ENCODE assay signal across 25 cellular contexts in the genomic region with DNA sequence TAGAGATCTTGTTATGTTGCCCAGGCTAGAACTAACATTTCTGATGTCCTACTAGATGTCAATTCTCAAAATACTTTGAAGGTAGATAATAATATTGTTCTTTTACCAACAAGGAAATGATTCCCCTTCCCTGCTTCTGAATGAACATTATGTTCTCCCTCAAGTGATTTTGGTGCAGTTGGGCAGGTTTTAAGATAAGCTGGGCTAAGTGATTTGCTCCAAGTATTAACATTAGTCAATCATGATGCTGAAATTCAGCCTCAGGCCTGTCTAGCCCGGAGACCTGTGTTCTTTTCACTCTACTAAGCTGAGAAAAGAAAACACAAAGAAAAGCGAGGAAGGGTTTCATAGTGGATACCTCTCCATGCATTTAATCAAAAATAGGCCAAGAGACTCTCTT. TPM values are rescaled to one million over a fixed set of nuclear protein-coding genes. Genes with fewer than 3 reads are reported as not detected.
DNase-seq lines count a peak whose midpoint lies in the region; ATAC-seq, FAIRE-seq and TF ChIP-seq lines count a peak whose summit lies in the region.
"Had no signal": no experiment of that assay in that cellular context is flagged by ENCODE, and none has a peak within 500 bp of the region (broad histone marks: within the 10 kb centered on the region; RNA-seq: fewer than 3 reads in every experiment).

No MANE protein-coding gene starts in this region.

- no peaks in the 10 kb centered on the region for H3K36me3 ChIP-seq in heart right ventricle
- H3K36me3 ChIP-seq in endothelial cell of umbilical vein (ENCODE audit: control insufficient read depth in 2 of 2, extremely low read depth in 1 of 2, insufficient read depth in 2 of 2, low read length in 2 of 2): no peaks in the 10 kb centered on the region
- H3K36me3 ChIP-seq in mesodermal cell (ENCODE audit: control insufficient read depth, insufficient read depth, low read length): no peaks in the 10 kb centered on the region
- H3K36me3 ChIP-seq in upper lobe of right lung: no peaks in the 10 kb centered on the region

- intact Hi-C loops in heart right ventricle (cut with DNase I) (loop anchor here in 3 of 10 donors (5.0 kb wide), 2 partner anchors 40 to 45 kb away; a partner anchor contains a TSS), Right ventricle myocardium inferior (cut with DNase I) (loop anchor here (5.0 kb wide), 1 partner anchor 40 kb away; a partner anchor contains a TSS), endothelial cell of umbilical vein (cut with micrococcal nuclease) (loop anchor here (2.0 to 5.0 kb wide), 4 partner anchors 55 to 210 kb away; a partner anchor contains a TSS), upper lobe of right lung (cut with DNase I) (no loop called here)

- dilution Hi-C loops in endothelial cell of umbilical vein (cut with MboI; ENCODE audit: extremely low pct_ligation_motif_present, low sequenced_read_pairs): no loop called here

- H4K20me1 ChIP-seq in endothelial cell of umbilical vein (replicated peaks; ENCODE audit: control insufficient read depth, extremely low read depth, insufficient read depth, low read length): no peaks in the 10 kb centered on the region

- no peak overlapping the region for H3K4me2 ChIP-seq in endothelial cell of umbilical vein (ENCODE audit: insufficient read depth, low read length)
- H3K4me2 ChIP-seq: SK-N-SH had no signal

- no peak overlapping the region for H2AFZ ChIP-seq in endothelial cell of umbilical vein (ENCODE audit: low read depth, low read length)

- no peak for FAIRE-seq in endothelial cell of umbilical vein (lab: Jason Lieb, UNC)
- FAIRE-seq: GM18507, RCC 7860 had no signal

- in situ Hi-C loops in KBM-7 (cut with MboI; ENCODE audit: low pct_unique_long_range_greater_than_20kb, low sequenced_read_pairs): no loop called here

- BruUV-seq in endothelial cell of umbilical vein (replicated peaks; lab: Mats Ljungman, UMichigan): TSS peak; percentile 39

- H3K4me1 ChIP-seq in heart right ventricle (peaks cover 12 to 66% (median 51%) of the 10 kb centered on the region in 9 donors), endothelial cell of umbilical vein (ENCODE audit: control insufficient read depth, extremely low read depth, insufficient read depth, low read length) (peaks cover 44% of the 10 kb centered on the region), mesodermal cell (ENCODE audit: control insufficient read depth, insufficient read depth, low read length, poor library complexity, severe bottlenecking) (peaks cover 11% of the 10 kb centered on the region), upper lobe of right lung (peaks cover 31% of the 10 kb centered on the region)

- no peak for TF ChIP-seq CTCF in heart right ventricle (IDR thresholded peaks at IDR 0.05)
- no peak for TF ChIP-seq CTCF in endothelial cell of umbilical vein (IDR thresholded peaks at IDR 0.05; ENCODE audit: extremely low read depth in 1 of 2, insufficient read depth in 1 of 2, low read depth in 1 of 2, low read length in 2 of 2)
- TF ChIP-seq CTCF in upper lobe of right lung (IDR thresholded peaks at IDR 0.05): no peak
- no peak for TF ChIP-seq CTCF in GM10266 (IDR thresholded peaks at IDR 0.05; ENCODE audit: control insufficient read depth, insufficient read depth, low read depth, missing control alignments)

- no peak overlapping the region for H3K9ac ChIP-seq in endothelial cell of umbilical vein (replicated peaks; ENCODE audit: extremely low read depth, insufficient read depth, low read length)
- H3K9ac ChIP-seq: SK-N-SH had no signal

- CTCF ChIA-PET in endothelial cell of umbilical vein (lab: Charles Lee): no interaction called here

- H3K27me3 ChIP-seq in heart right ventricle (no peaks in the 10 kb centered on the region), endothelial cell of umbilical vein (ENCODE audit: control insufficient read depth in 2 of 2, insufficient read depth in 2 of 2, low read length in 2 of 2) (no peaks in the 10 kb centered on the region), upper lobe of right lung (no peaks in the 10 kb centered on the region)

- H3K9me3 ChIP-seq in heart right ventricle (peaks cover 0 to 5% (median 0%) of the 10 kb centered on the region in 11 donors), endothelial cell of umbilical vein (replicated peaks; ENCODE audit: control insufficient read depth, insufficient read depth, low read length) (no peaks in the 10 kb centered on the region), mesodermal cell (ENCODE audit: control insufficient read depth, low read length) (peaks cover 6% of the 10 kb centered on the region), upper lobe of right lung (no peaks in the 10 kb centered on the region)
- H3K9me3 ChIP-seq: SK-N-SH had no signal

- no peaks in the 10 kb centered on the region for H3K9me1 ChIP-seq in endothelial cell of umbilical vein (replicated peaks; ENCODE audit: control insufficient read depth, extremely low read depth, insufficient read depth, low read length)

- H3K27ac ChIP-seq in heart right ventricle (peak overlapping the region in 9 of 10 donors; percentile 21 to 88 (median 78)), endothelial cell of umbilical vein (ENCODE audit: insufficient read depth, low read depth, low read length) (peak overlapping the region; percentile 74), mesodermal cell (ENCODE audit: low read depth, low read length, severe bottlenecking) (peak overlapping the region; percentile 13), upper lobe of right lung (peak overlapping the region; percentile 74)

- H3K79me2 ChIP-seq in endothelial cell of umbilical vein (ENCODE audit: control insufficient read depth, insufficient read depth, low read length): no peaks in the 10 kb centered on the region

- WGBS in heart right ventricle, 2 donors: 69 to 97% methylated on average over 2 of the region's 2 CpGs
- 20% methylated on average over 1 of the region's 2 CpGs; no CpG with 5 or more reads in 1 of the 2 experiments for WGBS in mesodermal cell (ENCODE audit: insufficient coverage in 2 of 2), 2 experiments

- no peak for DNase-seq in heart right ventricle
- DNase-seq in Right ventricle myocardium inferior (ENCODE audit: missing footprints): no peak
- no peak for DNase-seq in endothelial cell of umbilical vein (ENCODE audit: low read depth, low spot score)
- no peak for DNase-seq in upper lobe of right lung
- DNase-seq in GM10266 (ENCODE audit: extremely low spot score): no peak
- DNase-seq in GF-D8 (lab: John Stamatoyannopoulos, UW): no peak
- DNase-seq in KBM-7: no peak
- DNase-seq: 8988T; AML-193; C1 segment of cervical spinal cord; CD8-positive, alpha-beta T cell; DND-41; H7; HFFc6; Kasumi-1; NCI-H1694; NCI-H2081; NCI-H2171 treated with DMSO at 0.1 percent for 48 hours; NCI-H446; NCI-H526; SHP77; SK-N-SH had no signal

- H3K4me3 ChIP-seq in heart right ventricle (no peak overlapping the region), endothelial cell of umbilical vein (replicated peaks in 1 of 3; ENCODE audit: insufficient read depth in 1 of 3, low read depth in 1 of 3, low read length in 3 of 3) (no peak overlapping the region), mesodermal cell (ENCODE audit: extremely low read depth, insufficient read depth, low read length, poor library complexity, severe bottlenecking) (no peak overlapping the region), upper lobe of right lung (no peak overlapping the region)

- no peak for TF ChIP-seq POLR2A in endothelial cell of umbilical vein (IDR thresholded peaks at IDR 0.05; ENCODE audit: low read depth, low read length)

- no peak for ATAC-seq in heart right ventricle
- no peak for ATAC-seq in Right ventricle myocardium inferior
- ATAC-seq in upper lobe of right lung: peak; percentile 57
- ATAC-seq: CD8-positive, alpha-beta T cell had no signal

- POLR2A ChIA-PET in endothelial cell of umbilical vein (lab: Charles Lee): no interaction called here

TF ChIP-seq in endothelial cell of umbilical vein, 7 proteins besides CTCF, POLR2A, EP300 and RAD21:
- TF ChIP-seq, protein P1, sequence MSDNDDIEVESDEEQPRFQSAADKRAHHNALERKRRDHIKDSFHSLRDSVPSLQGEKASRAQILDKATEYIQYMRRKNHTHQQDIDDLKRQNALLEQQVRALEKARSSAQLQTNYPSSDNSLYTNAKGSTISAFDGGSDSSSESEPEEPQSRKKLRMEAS (IDR thresholded peaks at IDR 0.05; ENCODE audit: insufficient read depth, insufficient read length): no peak
- TF ChIP-seq MYC (IDR thresholded peaks at IDR 0.05; ENCODE audit: low read depth, low read length) (no peak), POLR2AphosphoS5 (IDR thresholded peaks at IDR 0.05; ENCODE audit: insufficient read depth, low read depth, low read length) (no peak), EZH2 (IDR thresholded peaks at IDR 0.05; ENCODE audit: borderline replicate concordance, low read depth, low read length, severe bottlenecking) (no peak), FOS (IDR thresholded peaks at IDR 0.05; ENCODE audit: borderline replicate concordance, insufficient read depth, low read length) (no peak), JUN (IDR thresholded peaks at IDR 0.05; ENCODE audit: borderline replicate concordance, insufficient read depth, insufficient read length, low read depth) (no peak), GATA2 (IDR thresholded peaks at IDR 0.05; ENCODE audit: insufficient read depth, insufficient read length, low read depth, low read length) (no peak)

RNA-seq across cellular contexts. Expression of a gene that starts 38.5 kb away (rescaled TPM):
- total RNA-seq in heart right ventricle (100 to 1,000 TPM; 366 to 643 (median 507) TPM), Right ventricle myocardium inferior (439 TPM), endothelial cell of umbilical vein (320 and 328 TPM in 2 replicates), upper lobe of right lung (813 TPM)
- polyA plus RNA-seq in heart right ventricle (100 to 1,000 TPM in 1 of 2 donors, 10 to 100 TPM in 1; 91.1 to 142 TPM), endothelial cell of umbilical vein (49.1 and 63.3 TPM in 2 replicates)
- 38.1 and 40.3 TPM in 2 replicates for polyA plus RNA-seq in endothelial cell of umbilical vein (2011; cell fraction: cytosol; rRNA removed)
- 600 and 687 TPM in 2 replicates for polyA plus RNA-seq in endothelial cell of umbilical vein (2011; cell fraction: nucleus; rRNA removed)
- polyA plus RNA-seq in endothelial cell of umbilical vein (2012): 196 and 207 TPM in 2 replicates
- polyA minus RNA-seq in endothelial cell of umbilical vein: 232 and 261 TPM in 2 replicates
- polyA minus RNA-seq in endothelial cell of umbilical vein (2011; cell fraction: cytosol; rRNA and poly(A)+ RNA removed): 23.1 TPM
- 636 and 685 TPM in 2 replicates for polyA minus RNA-seq in endothelial cell of umbilical vein (2011; cell fraction: nucleus; rRNA and poly(A)+ RNA removed)
- polyA plus RNA-seq in mesodermal cell (2013, experiment 1 of 2): 152 TPM
- 131 TPM for polyA plus RNA-seq in mesodermal cell (2013, experiment 2 of 2)

Comparison
In these comparisons a context has a peak if more than half of its experiments do, and no peak if none do; other contexts are left out.
1. H3K27ac ChIP-seq: peak in every context shown above with its lines; median percentile 78 in heart right ventricle; 74 in endothelial cell of umbilical vein; 74 in upper lobe of right lung; 13 in mesodermal cell.